Comparison of ENCODE assay signal across 21 cellular contexts in the genomic region with DNA sequence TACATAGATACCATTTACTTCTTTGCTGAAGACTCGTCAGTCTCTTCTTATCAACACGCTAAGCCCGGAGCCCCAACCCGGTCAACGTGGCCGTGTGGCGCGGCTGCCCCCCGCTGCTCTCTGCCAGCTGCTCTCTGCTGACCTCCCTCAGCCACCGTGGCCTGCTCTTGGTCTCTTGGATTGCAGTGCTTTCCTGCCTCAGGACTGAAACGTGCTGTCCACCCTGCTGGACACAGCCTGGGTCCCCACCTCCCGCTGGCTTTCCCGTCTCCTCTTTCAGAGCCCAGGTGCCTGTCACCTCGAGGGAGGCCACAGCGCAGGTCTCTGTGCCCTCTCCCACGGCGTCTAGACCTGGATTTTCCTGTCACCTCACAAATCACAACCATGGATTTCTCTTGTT.
"Had no signal": no experiment of that assay in that cellular context is flagged by ENCODE, and none has a peak within 500 bp of the region (broad histone marks: within the 10 kb centered on the region; RNA-seq: fewer than 3 reads in every experiment).

No MANE protein-coding gene starts in this region.

- H3K4me1 Mint-ChIP-seq: naive B cell; stimulated activated effector memory CD8-positive, alpha-beta T cell treated with anti-CD3 and anti-CD28 coated beads, Interleukin-12 subunit alpha, Interleukin-12 subunit beta, amount 100 ng/mL, for 72 hours had no signal

- DNase-seq: effector memory CD8-positive, alpha-beta T cell; foreskin keratinocyte; hippocampal formation; left colon; left ventricle myocardium superior; mesenchymal stem cell; midbrain; naive B cell; nephron progenitor cell; ovary; right lobe of liver; stimulated activated CD4-positive, alpha-beta T cell treated with anti-CD3 and anti-CD28 coated beads, Interleukin-4, amount 100 ng/mL, for 1 hour; stimulated activated CD8-positive, alpha-beta memory T cell treated with anti-CD3 and anti-CD28 coated beads, Interleukin-4, amount 100 ng/mL, for 48 hours; stimulated activated naive CD8-positive, alpha-beta T cell treated with anti-CD3 and anti-CD28 coated beads, Interleukin-15, Interleukin-2, amounts not matched to agents 100 U/mL and 50 U/mL, for 24 hours; thyroid gland; upper lobe of right lung had no signal

- H3K4me1 ChIP-seq: foreskin keratinocyte, right lobe of liver, thyroid gland, vagina had no signal

- H3K9me3 Mint-ChIP-seq: dendritic cell treated with granulocyte-macrophage colony-stimulating factor and Interleukin-4, amounts not matched to agents 40 ng/mL and 50 ng/mL, for 4 days; effector memory CD8-positive, alpha-beta T cell; nephron progenitor cell; stimulated activated effector memory CD8-positive, alpha-beta T cell treated with anti-CD3 and anti-CD28 coated beads, Interleukin-12 subunit alpha, Interleukin-12 subunit beta, amount 100 ng/mL, for 72 hours had no signal

- H3K4me3 Mint-ChIP-seq: dendritic cell treated with granulocyte-macrophage colony-stimulating factor and Interleukin-4, amounts not matched to agents 40 ng/mL and 50 ng/mL, for 4 days; effector memory CD8-positive, alpha-beta T cell; naive B cell; stimulated activated effector memory CD8-positive, alpha-beta T cell treated with anti-CD3 and anti-CD28 coated beads, Interleukin-12 subunit alpha, Interleukin-12 subunit beta, amount 100 ng/mL, for 72 hours had no signal

- H3K9me3 ChIP-seq: ovary, right lobe of liver, suprapubic skin, thyroid gland, upper lobe of right lung, vagina had no signal

- H3K36me3 ChIP-seq: ovary, right lobe of liver, suprapubic skin, thyroid gland, upper lobe of right lung, vagina had no signal

- H3K27me3 ChIP-seq: foreskin keratinocyte, ovary, right lobe of liver, thyroid gland, vagina had no signal

- ATAC-seq: effector memory CD8-positive, alpha-beta T cell; foreskin keratinocyte; left colon; left ventricle myocardium superior; right lobe of liver; stimulated activated naive CD8-positive, alpha-beta T cell treated with anti-CD3 and anti-CD28 coated beads, Interleukin-15, Interleukin-2, amounts not matched to agents 100 U/mL and 50 U/mL, for 24 hours; upper lobe of right lung had no signal

- H3K27ac ChIP-seq: foreskin keratinocyte, ovary, right lobe of liver, suprapubic skin, thyroid gland, upper lobe of right lung, vagina had no signal

- H3K4me3 ChIP-seq: lung, ovary, right lobe of liver, suprapubic skin, thyroid gland, upper lobe of right lung, vagina had no signal

- H3K27ac Mint-ChIP-seq: dendritic cell treated with granulocyte-macrophage colony-stimulating factor and Interleukin-4, amounts not matched to agents 40 ng/mL and 50 ng/mL, for 4 days; effector memory CD8-positive, alpha-beta T cell; nephron progenitor cell; stimulated activated effector memory CD8-positive, alpha-beta T cell treated with anti-CD3 and anti-CD28 coated beads, Interleukin-12 subunit alpha, Interleukin-12 subunit beta, amount 100 ng/mL, for 72 hours had no signal

- H3K36me3 Mint-ChIP-seq: naive B cell; stimulated activated effector memory CD8-positive, alpha-beta T cell treated with anti-CD3 and anti-CD28 coated beads, Interleukin-12 subunit alpha, Interleukin-12 subunit beta, amount 100 ng/mL, for 72 hours had no signal
